Comparison of ENCODE assay signal across 8 cellular contexts in the genomic region with DNA sequence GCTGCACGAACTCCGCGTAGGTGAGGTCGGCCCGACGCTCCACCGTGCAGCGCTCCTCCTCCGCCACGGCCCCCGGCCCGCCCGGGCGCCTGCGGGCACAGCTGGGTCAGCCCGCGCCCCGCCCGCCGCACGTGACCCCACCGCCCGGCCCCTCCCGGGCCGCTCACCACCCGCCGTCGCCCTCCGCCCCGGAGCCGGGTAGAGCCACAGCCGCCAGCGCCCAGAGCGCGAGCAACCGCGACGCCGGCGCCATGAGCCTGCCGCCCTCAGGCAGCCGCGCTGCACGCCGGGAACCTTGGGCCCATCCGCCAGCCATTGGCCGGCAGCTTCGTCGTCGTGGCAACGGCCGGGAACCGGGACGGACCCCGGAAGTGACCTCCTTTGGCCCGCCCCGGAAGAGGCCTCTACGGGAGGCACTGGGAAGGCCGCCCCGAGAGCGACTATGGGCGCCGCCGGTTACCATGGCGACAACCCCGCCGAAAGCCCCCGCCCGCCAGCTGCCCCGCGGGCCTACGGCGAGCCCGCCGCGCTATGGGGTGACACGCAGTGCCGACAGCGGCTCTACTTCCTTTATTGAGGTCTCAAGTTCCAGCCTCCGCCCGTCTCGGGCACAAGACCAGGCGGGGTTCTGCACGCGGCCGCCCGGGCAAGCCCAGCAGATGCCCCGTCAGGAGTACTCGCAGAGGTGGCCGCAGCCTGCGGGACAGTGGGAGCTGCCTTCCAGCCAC. TPM values are rescaled to one million over a fixed set of nuclear protein-coding genes. Genes with fewer than 3 reads are reported as not detected.
DNase-seq lines count a peak whose midpoint lies in the region; ATAC-seq lines count a peak whose summit lies in the region.

Gene JMJD8 (minus strand): TSS at position 268 of the 728 bp plus-strand sequence. CDS start 15 bp downstream, at position 253.

- peak; percentile 56 for ATAC-seq in GM21367 (IDR thresholded peaks at IDR 0.05; ENCODE audit: unreplicated experiment)

- H3K36me3 ChIP-seq in NT2/D1 (ENCODE audit: insufficient read depth, insufficient read length, low read length), result peaks cover 73% of the 10 kb centered on the region
- H3K36me3 ChIP-seq in endocrine pancreas (ENCODE audit: control insufficient read depth, insufficient read depth, low read length), result no peaks in the 10 kb centered on the region

- H3K27me3 ChIP-seq in NT2/D1 (ENCODE audit: insufficient read depth, insufficient read length) (no peaks in the 10 kb centered on the region), endocrine pancreas (ENCODE audit: control insufficient read depth, insufficient read depth, low read length) (no peaks in the 10 kb centered on the region)

- H3K9me3 ChIP-seq in NT2/D1 (ENCODE audit: insufficient read depth, low read length) (no peaks in the 10 kb centered on the region), endocrine pancreas (ENCODE audit: control insufficient read depth, low read length) (no peaks in the 10 kb centered on the region)

- peaks cover 24% of the 10 kb centered on the region for H3K4me1 ChIP-seq in NT2/D1 (ENCODE audit: insufficient read depth, insufficient read length)
- H3K4me1 ChIP-seq in endocrine pancreas (ENCODE audit: control insufficient read depth, insufficient read depth, low read length), result no peaks in the 10 kb centered on the region

- peak within 1 kb of the TSS; percentile 95 for H3K4me3 ChIP-seq in NT2/D1 (ENCODE audit: insufficient read length, low read depth)
- H3K4me3 ChIP-seq in endocrine pancreas (ENCODE audit: control insufficient read depth, insufficient read depth, low read length), result no peak within 1 kb of the TSS

- H3K9ac ChIP-seq in NT2/D1 (ENCODE audit: insufficient read length, low read depth) (peak within 1 kb of the TSS; percentile 96), endocrine pancreas (ENCODE audit: control insufficient read depth, insufficient read depth, low read length) (peak within 1 kb of the TSS; percentile 67)

- DNase-seq in COLO829 (ENCODE audit: low spot score), result peak; percentile 94
- DNase-seq in HUDEP-2 (lab: John Stamatoyannopoulos, UW; ENCODE audit: unreplicated experiment in 76 of 76), result peak in 75 of 76 experiments; percentile 27 to 97 (median 93)
- peak; percentile 90 for DNase-seq in NT2/D1 (ENCODE audit: low read depth, low spot score)
- DNase-seq in activated CD8-positive, alpha-beta memory T cell treated with anti-CD3 and anti-CD28 coated beads, Interleukin-2, amount 50 U/mL, for 1 hour (ENCODE audit: extremely low read depth), result peak; percentile 90
- DNase-seq in mesenteric fat pad (ENCODE audit: low spot score), result peak; percentile 99
- peak; percentile 97 for DNase-seq in stimulated activated CD8-positive, alpha-beta memory T cell treated with anti-CD3 and anti-CD28 coated beads, Interleukin-12 subunit alpha, Interleukin-12 subunit beta, amount 100 ng/mL, for 4 hours (ENCODE audit: low read depth)

RNA-seq across cellular contexts. Expression of gene JMJD8, which starts in this region (rescaled TPM):
- 55.3 TPM for total RNA-seq in mesenteric fat pad
